15 cellular contexts compared by ENCODE assay signal in the genomic region with DNA sequence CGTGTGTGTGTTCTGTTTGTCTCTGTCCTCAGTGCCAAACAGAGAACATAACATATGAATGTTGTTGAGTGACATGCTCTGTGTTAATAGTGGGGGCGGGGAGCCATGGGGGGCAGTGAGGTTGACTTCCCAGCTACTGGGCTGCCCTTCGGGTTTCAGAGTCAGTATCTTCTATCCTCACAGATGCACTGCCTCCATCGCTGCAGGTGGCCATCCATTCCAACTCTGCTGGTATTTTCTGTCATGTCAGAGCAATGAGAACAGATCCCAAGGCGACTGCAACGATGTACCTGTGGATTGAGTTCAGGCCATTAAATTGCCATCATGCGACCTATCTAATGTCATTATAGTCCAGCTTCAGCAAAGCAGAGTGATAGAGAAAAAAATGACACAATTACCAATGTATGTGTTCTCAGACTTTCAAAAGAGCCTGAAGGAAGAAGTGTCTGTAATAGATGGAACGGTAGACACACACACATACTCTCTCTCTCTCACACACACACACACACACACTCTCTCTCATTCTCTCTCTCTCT.
DNase-seq lines count a peak whose midpoint lies in the region; ATAC-seq and TF ChIP-seq lines count a peak whose summit lies in the region.
"Had no signal": no experiment of that assay in that cellular context is flagged by ENCODE, and none has a peak within 500 bp of the region (broad histone marks: within the 10 kb centered on the region; RNA-seq: fewer than 3 reads in every experiment).

No MANE protein-coding gene starts in this region.

- H2AFZ ChIP-seq in GM23338 (0 out of 2 replicates have a peak overlapping the region, but pooled peaks have one; percentile 23), smooth muscle cell (ENCODE audit: low read depth) (peak overlapping the region; percentile 49)
- H2AFZ ChIP-seq: GM23248 had no signal

- H3K4me1 Mint-ChIP-seq in GM23338 = peaks cover 5% of the 10 kb centered on the region; the same call in 2 of the 3 replicates
- H3K4me1 Mint-ChIP-seq: B cell; CD4-positive, CD25-positive, alpha-beta regulatory T cell had no signal

- H3K27ac Mint-ChIP-seq in GM23338 = no peak overlapping the region
- H3K27ac Mint-ChIP-seq: B cell; CD4-positive, CD25-positive, alpha-beta regulatory T cell had no signal

- WGBS in smooth muscle cell (ENCODE audit: low lambda C conversion rate) = 87% methylated on average over 8 of the region's 8 CpGs

- DNase-seq in GM23338 (ENCODE audit: low spot score) (no peak), SK-N-DZ (ENCODE audit: low spot score) (peak; percentile 71), left kidney (ENCODE audit: low read depth, low spot score) (peak; percentile 6), smooth muscle cell (lab: John Stamatoyannopoulos, UW; ENCODE audit: unreplicated experiment) (no peak), NCI-H345 (lab: John Stamatoyannopoulos, UW) (no peak), NCI-H1694 (lab: John Stamatoyannopoulos, UW) (no peak)
- DNase-seq in activated CD4-positive, CD25-positive, alpha-beta regulatory T cell (lab: John Stamatoyannopoulos, UW) = no peak
- DNase-seq: C1 segment of cervical spinal cord; Caco-2; CD4-positive, CD25-positive, alpha-beta regulatory T cell; GM23248; H7; IMR-90 had no signal

- H3K27me3 Mint-ChIP-seq in GM23338 (ENCODE audit: insufficient read depth, low read depth, poor library complexity) = no peaks in the 10 kb centered on the region
- H3K27me3 Mint-ChIP-seq: B cell; CD4-positive, CD25-positive, alpha-beta regulatory T cell had no signal

- H3K27me3 ChIP-seq in GM23338 (ENCODE audit: insufficient read depth) (no peaks in the 10 kb centered on the region), smooth muscle cell (ENCODE audit: low read depth) (no peaks in the 10 kb centered on the region)

- no peaks in the 10 kb centered on the region for H3K36me3 Mint-ChIP-seq in GM23338 (ENCODE audit: low read depth)
- H3K36me3 Mint-ChIP-seq: CD4-positive, CD25-positive, alpha-beta regulatory T cell had no signal

- H3K9me3 ChIP-seq in smooth muscle cell (replicated peaks; ENCODE audit: low read depth) = no peaks in the 10 kb centered on the region
- H3K9me3 ChIP-seq: Caco-2 had no signal

- H3K4me2 ChIP-seq in GM23338 (no peak overlapping the region), smooth muscle cell (no peak overlapping the region)

- H3K4me1 ChIP-seq in GM23338 (ENCODE audit: insufficient read depth) (no peaks in the 10 kb centered on the region), smooth muscle cell (ENCODE audit: low read depth) (no peaks in the 10 kb centered on the region)
- H3K4me1 ChIP-seq: Caco-2 had no signal

- H3K4me3 Mint-ChIP-seq in GM23338 = no peak overlapping the region
- H3K4me3 Mint-ChIP-seq: B cell; CD4-positive, CD25-positive, alpha-beta regulatory T cell had no signal

- H3K27ac ChIP-seq in GM23338 (ENCODE audit: low read depth) = no peak overlapping the region
- peak overlapping the region; percentile 91 for H3K27ac ChIP-seq in smooth muscle cell (ENCODE audit: low read depth)
- H3K27ac ChIP-seq: GM23248 had no signal

- TF ChIP-seq CTCF in GM23338 (conservative IDR thresholded peaks at IDR 0.05; ENCODE audit: low read depth in 2 of 2) (no peak), smooth muscle cell (IDR thresholded peaks at IDR 0.05; ENCODE audit: borderline replicate concordance, insufficient read depth, poor library complexity, severe bottlenecking) (no peak)

- H3K4me3 ChIP-seq in GM23338 (no peak overlapping the region), smooth muscle cell (no peak overlapping the region)
- H3K4me3 ChIP-seq: GM23248 had no signal

- no peak for ATAC-seq in GM23338
- ATAC-seq: HCT116 had no signal

- H3K79me2 ChIP-seq in GM23338 (replicated peaks; ENCODE audit: insufficient read depth) (no peaks in the 10 kb centered on the region), smooth muscle cell (ENCODE audit: low read depth) (no peaks in the 10 kb centered on the region)

- H3K9ac ChIP-seq in smooth muscle cell (ENCODE audit: low read depth) = no peak overlapping the region
- H3K9ac ChIP-seq: GM23248 had no signal

- peaks cover 6% of the 10 kb centered on the region; the same call in 1 of the 2 replicates for H3K9me2 ChIP-seq in GM23338 (ENCODE audit: insufficient read depth)

- no peaks in the 10 kb centered on the region for H3K9me3 Mint-ChIP-seq in GM23338

- H4K20me1 ChIP-seq in GM23338 (replicated peaks; ENCODE audit: insufficient read depth) (no peaks in the 10 kb centered on the region), smooth muscle cell (ENCODE audit: low read depth) (no peaks in the 10 kb centered on the region)

- H3K36me3 ChIP-seq in GM23338 (ENCODE audit: insufficient read depth) (no peaks in the 10 kb centered on the region), smooth muscle cell (ENCODE audit: low read depth) (no peaks in the 10 kb centered on the region)

- H3F3A ChIP-seq in GM23338 (replicated peaks; ENCODE audit: low read depth) = no peaks in the 10 kb centered on the region
- H3F3A ChIP-seq in smooth muscle cell (ENCODE audit: low read depth) = peaks cover 6% of the 10 kb centered on the region

TF ChIP-seq in GM23338, 12 proteins besides CTCF, POLR2A, EP300 and RAD21 (continues in another document):
- TF ChIP-seq EZH2 (IDR thresholded peaks at IDR 0.05; ENCODE audit: low read depth, unreplicated experiment) = no peak
- TF ChIP-seq, protein P1, sequence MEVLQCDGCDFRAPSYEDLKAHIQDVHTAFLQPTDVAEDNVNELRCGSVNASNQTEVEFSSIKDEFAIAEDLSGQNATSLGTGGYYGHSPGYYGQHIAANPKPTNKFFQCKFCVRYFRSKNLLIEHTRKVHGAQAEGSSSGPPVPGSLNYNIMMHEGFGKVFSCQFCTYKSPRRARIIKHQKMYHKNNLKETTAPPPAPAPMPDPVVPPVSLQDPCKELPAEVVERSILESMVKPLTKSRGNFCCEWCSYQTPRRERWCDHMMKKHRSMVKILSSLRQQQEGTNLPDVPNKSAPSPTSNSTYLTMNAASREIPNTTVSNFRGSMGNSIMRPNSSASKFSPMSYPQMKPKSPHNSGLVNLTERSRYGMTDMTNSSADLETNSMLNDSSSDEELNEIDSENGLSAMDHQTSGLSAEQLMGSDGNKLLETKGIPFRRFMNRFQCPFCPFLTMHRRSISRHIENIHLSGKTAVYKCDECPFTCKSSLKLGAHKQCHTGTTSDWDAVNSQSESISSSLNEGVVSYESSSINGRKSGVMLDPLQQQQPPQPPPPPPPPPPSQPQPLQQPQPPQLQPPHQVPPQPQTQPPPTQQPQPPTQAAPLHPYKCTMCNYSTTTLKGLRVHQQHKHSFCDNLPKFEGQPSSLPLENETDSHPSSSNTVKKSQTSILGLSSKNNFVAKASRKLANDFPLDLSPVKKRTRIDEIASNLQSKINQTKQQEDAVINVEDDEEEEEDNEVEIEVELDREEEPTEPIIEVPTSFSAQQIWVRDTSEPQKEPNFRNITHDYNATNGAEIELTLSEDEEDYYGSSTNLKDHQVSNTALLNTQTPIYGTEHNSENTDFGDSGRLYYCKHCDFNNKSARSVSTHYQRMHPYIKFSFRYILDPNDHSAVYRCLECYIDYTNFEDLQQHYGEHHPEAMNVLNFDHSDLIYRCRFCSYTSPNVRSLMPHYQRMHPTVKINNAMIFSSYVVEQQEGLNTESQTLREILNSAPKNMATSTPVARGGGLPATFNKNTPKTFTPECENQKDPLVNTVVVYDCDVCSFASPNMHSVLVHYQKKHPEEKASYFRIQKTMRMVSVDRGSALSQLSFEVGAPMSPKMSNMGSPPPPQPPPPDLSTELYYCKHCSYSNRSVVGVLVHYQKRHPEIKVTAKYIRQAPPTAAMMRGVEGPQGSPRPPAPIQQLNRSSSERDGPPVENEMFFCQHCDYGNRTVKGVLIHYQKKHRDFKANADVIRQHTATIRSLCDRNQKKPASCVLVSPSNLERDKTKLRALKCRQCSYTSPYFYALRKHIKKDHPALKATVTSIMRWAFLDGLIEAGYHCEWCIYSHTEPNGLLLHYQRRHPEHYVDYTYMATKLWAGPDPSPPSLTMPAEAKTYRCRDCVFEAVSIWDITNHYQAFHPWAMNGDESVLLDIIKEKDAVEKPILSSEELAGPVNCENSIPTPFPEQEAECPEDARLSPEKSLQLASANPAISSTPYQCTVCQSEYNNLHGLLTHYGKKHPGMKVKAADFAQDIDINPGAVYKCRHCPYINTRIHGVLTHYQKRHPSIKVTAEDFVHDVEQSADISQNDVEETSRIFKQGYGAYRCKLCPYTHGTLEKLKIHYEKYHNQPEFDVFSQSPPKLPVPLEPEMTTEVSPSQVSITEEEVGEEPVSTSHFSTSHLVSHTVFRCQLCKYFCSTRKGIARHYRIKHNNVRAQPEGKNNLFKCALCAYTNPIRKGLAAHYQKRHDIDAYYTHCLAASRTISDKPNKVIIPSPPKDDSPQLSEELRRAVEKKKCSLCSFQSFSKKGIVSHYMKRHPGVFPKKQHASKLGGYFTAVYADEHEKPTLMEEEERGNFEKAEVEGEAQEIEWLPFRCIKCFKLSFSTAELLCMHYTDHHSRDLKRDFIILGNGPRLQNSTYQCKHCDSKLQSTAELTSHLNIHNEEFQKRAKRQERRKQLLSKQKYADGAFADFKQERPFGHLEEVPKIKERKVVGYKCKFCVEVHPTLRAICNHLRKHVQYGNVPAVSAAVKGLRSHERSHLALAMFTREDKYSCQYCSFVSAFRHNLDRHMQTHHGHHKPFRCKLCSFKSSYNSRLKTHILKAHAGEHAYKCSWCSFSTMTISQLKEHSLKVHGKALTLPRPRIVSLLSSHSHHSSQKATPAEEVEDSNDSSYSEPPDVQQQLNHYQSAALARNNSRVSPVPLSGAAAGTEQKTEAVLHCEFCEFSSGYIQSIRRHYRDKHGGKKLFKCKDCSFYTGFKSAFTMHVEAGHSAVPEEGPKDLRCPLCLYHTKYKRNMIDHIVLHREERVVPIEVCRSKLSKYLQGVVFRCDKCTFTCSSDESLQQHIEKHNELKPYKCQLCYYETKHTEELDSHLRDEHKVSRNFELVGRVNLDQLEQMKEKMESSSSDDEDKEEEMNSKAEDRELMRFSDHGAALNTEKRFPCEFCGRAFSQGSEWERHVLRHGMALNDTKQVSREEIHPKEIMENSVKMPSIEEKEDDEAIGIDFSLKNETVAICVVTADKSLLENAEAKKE (CRISPR knock-in tag; IDR thresholded peaks at IDR 0.05) = no peak
- TF ChIP-seq ZNF331 (CRISPR knock-in tag; IDR thresholded peaks at IDR 0.05; ENCODE audit: low read depth) = no peak

Comparison
In these comparisons a context has a peak if more than half of its experiments do, and no peak if none do; other contexts are left out.
1. DNase-seq: peak in SK-N-DZ (single experiment) and left kidney (single experiment); none in GM23338 (single experiment), smooth muscle cell (single experiment), activated CD4-positive, CD25-positive, alpha-beta regulatory T cell (0 of 4), NCI-H345 (single experiment) and NCI-H1694 (single experiment).